Comparison of ENCODE assay signal across 38 cellular contexts in the genomic region with DNA sequence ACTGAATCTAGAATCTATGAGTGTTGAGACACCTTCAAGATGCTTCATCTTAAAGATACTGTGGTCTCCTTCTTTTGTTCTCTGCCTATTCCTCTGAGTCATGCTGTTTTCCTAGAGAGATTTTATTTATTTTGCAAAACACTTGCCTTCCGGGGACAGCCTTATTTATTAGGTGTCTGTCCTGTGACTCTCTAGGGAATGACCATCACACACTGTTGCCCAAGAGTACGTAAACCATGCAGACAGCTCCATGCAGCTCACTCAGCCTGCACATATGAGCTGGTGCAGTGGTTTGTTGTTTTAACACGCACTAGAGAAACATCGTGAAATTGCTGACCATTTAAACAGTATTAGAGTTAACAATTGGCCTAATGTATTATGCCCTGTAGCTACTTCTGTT. TPM values are rescaled to one million over a fixed set of nuclear protein-coding genes. Genes with fewer than 3 reads are reported as not detected.
"Had no signal": no experiment of that assay in that cellular context is flagged by ENCODE, and none has a peak within 500 bp of the region (broad histone marks: within the 10 kb centered on the region; RNA-seq: fewer than 3 reads in every experiment).

No MANE protein-coding gene starts in this region.

- H3K36me3 ChIP-seq: brain microvascular endothelial cell had no signal

- H3K4me3 Mint-ChIP-seq: activated B cell treated with CpG ODN at 0.5 μM for 24 hours; activated CD4-positive, alpha-beta memory T cell treated with anti-CD3 and anti-CD28 coated beads for 36 hours; activated naive CD8-positive, alpha-beta T cell treated with anti-CD3 and anti-CD28 coated beads for 36 hours; activated T-cell treated with anti-CD3 and anti-CD28 coated beads, Interleukin-2, amount 50 U/mL, for 4 hours had no signal

- H2AFZ ChIP-seq: PC-9 had no signal

- DNase-seq: activated B cell treated with CpG ODN at 0.5 μM for 24 hours; activated CD4-positive, alpha-beta memory T cell treated with anti-CD3 and anti-CD28 coated beads for 36 hours; activated CD4-positive, alpha-beta T cell treated with anti-CD3 and anti-CD28 coated beads for 4 hours; activated CD4-positive, alpha-beta T cell treated with anti-CD3 and anti-CD28 coated beads, Interleukin-2, amount 50 U/mL, for 1 hour; activated CD4-positive, CD25-positive, alpha-beta regulatory T cell treated with anti-CD3 and anti-CD28 coated beads, Interleukin-2, amount 50 U/mL, for 72 hours; activated CD8-positive, alpha-beta memory T cell treated with anti-CD3 and anti-CD28 coated beads, Interleukin-2, amount 50 U/mL, for 4 hours; activated effector memory CD4-positive, alpha-beta T cell treated with anti-CD3 and anti-CD28 coated beads, Interleukin-2, amount 50 U/mL, for 16 hours; activated naive CD4-positive, alpha-beta T cell; activated naive CD4-positive, alpha-beta T cell treated with anti-CD3 and anti-CD28 coated beads, Interleukin-2, amount 50 U/mL, for 16 hours; activated naive CD8-positive, alpha-beta T cell treated with anti-CD3 and anti-CD28 coated beads for 36 hours; activated T-cell treated with anti-CD3 and anti-CD28 coated beads for 4 hours; activated T-cell treated with anti-CD3 and anti-CD28 coated beads, Interleukin-2, amount 50 U/mL, for 4 hours; amniotic stem cell; aorta; brain microvascular endothelial cell; central memory CD4-positive, alpha-beta T cell; Karpas-422; KBM-7; MM.1S; MV-4-11; NCI-H1092 treated with DMSO at 0.1 percent for 48 hours; NCI-H1417 treated with DMSO at 0.1 percent for 48 hours; NCI-H1694; NCI-H1930; NCI-H2081 treated with DMSO at 0.1 percent for 48 hours; NCI-H226; NCI-H446 treated with DMSO at 0.1 percent for 48 hours; NCI-H524; NCI-H69; NCI-H82; NK-92 treated with Interleukin-12 subunit alpha and Interleukin-12 subunit beta, amount 100 ng/mL, for 24 hours; PC-9; Right ventricle myocardium superior; SW 1271; T-helper 1 cell; T-helper 2 cell; T-helper 9 cell had no signal

- H3K27ac ChIP-seq: brain microvascular endothelial cell, PC-9, VCaP had no signal

- H3K4me1 Mint-ChIP-seq: activated B cell treated with CpG ODN at 0.5 μM for 24 hours; activated naive CD8-positive, alpha-beta T cell treated with anti-CD3 and anti-CD28 coated beads for 36 hours had no signal

- H3K4me2 ChIP-seq: PC-9 had no signal

- H3K27ac Mint-ChIP-seq: activated B cell treated with CpG ODN at 0.5 μM for 24 hours; activated CD4-positive, alpha-beta memory T cell treated with anti-CD3 and anti-CD28 coated beads for 36 hours; activated naive CD8-positive, alpha-beta T cell treated with anti-CD3 and anti-CD28 coated beads for 36 hours had no signal

- H3K4me3 ChIP-seq: PC-9 had no signal

- H3K9me3 Mint-ChIP-seq: activated CD4-positive, alpha-beta memory T cell treated with anti-CD3 and anti-CD28 coated beads for 36 hours; activated naive CD8-positive, alpha-beta T cell treated with anti-CD3 and anti-CD28 coated beads for 36 hours had no signal

- H3K27me3 ChIP-seq: brain microvascular endothelial cell had no signal

- ATAC-seq: activated T-cell treated with anti-CD3 and anti-CD28 coated beads, Interleukin-2, amount 50 U/mL, for 4 hours had no signal

- H3K36me3 Mint-ChIP-seq: activated CD4-positive, alpha-beta memory T cell treated with anti-CD3 and anti-CD28 coated beads for 36 hours; activated naive CD8-positive, alpha-beta T cell treated with anti-CD3 and anti-CD28 coated beads for 36 hours had no signal

RNA-seq across cellular contexts. Expression of a gene that starts 12.4 kb away (rescaled TPM):
- total RNA-seq: activated B cell treated with CpG ODN at 0.5 μM for 24 hours; activated CD4-positive, alpha-beta memory T cell treated with anti-CD3 and anti-CD28 coated beads for 36 hours; activated naive CD8-positive, alpha-beta T cell treated with anti-CD3 and anti-CD28 coated beads for 36 hours; activated T-cell treated with anti-CD3 and anti-CD28 coated beads, Interleukin-2, amount 50 U/mL, for 4 hours; PC-9; Right ventricle myocardium superior had no signal
- polyA plus RNA-seq: aorta had no signal
